In genomic region chr1:156025873-156026272, GRCh38 we compare ENCODE assay signal across 9 cellular contexts. TPM values are rescaled to one million over a fixed set of nuclear protein-coding genes. Genes with fewer than 3 reads are reported as not detected.
A peak's percentile ranks its signal among the peaks of the same experiment; 100 is the strongest.
DNase-seq lines count a peak whose midpoint lies in the region; ATAC-seq and TF ChIP-seq lines count a peak whose summit lies in the region.
"Had no signal": no experiment of that assay in that cellular context is flagged by ENCODE, and none has a peak within 500 bp of the region (broad histone marks: within the 10 kb centered on the region; RNA-seq: fewer than 3 reads in every experiment).

No MANE protein-coding gene starts in this region.

- no peaks in the 10 kb centered on the region for H3K36me3 ChIP-seq in fibroblast of lung (ENCODE audit: control insufficient read depth, insufficient read depth, low read length)

- no peaks in the 10 kb centered on the region for H3K79me2 ChIP-seq in fibroblast of lung (ENCODE audit: control insufficient read depth, insufficient read depth, low read length)

- no peaks in the 10 kb centered on the region for H3K36me3 Mint-ChIP-seq in activated CD4-positive, alpha-beta T cell treated with anti-CD3 and anti-CD28 coated beads for 36 hours (ENCODE audit: low read depth)
- no peaks in the 10 kb centered on the region for H3K36me3 Mint-ChIP-seq in progenitor cell of endocrine pancreas (ENCODE audit: insufficient read depth)

- peak overlapping the region; percentile 93 for H2AFZ ChIP-seq in fibroblast of lung (ENCODE audit: low read length)

- DNase-seq in GM03348 (ENCODE audit: low spot score) (peak; percentile 59), NAMALWA (ENCODE audit: low spot score) (peak; percentile 76), fibroblast of lung (ENCODE audit: low read depth in 2 of 2) (peak; percentile 36 to 39), progenitor cell of endocrine pancreas (ENCODE audit: low spot score, unreplicated experiment) (peak; percentile 47), NCI-H187 (lab: John Stamatoyannopoulos, UW) (no peak)
- DNase-seq in activated CD4-positive, alpha-beta T cell treated with anti-CD3 and anti-CD28 coated beads for 36 hours = peak; percentile 68

- H3K27ac ChIP-seq in fibroblast of lung (ENCODE audit: insufficient read depth, low read length) = no peak overlapping the region

- H3K27ac Mint-ChIP-seq in activated CD4-positive, alpha-beta T cell treated with anti-CD3 and anti-CD28 coated beads for 36 hours = no peak overlapping the region
- no peak overlapping the region for H3K27ac Mint-ChIP-seq in progenitor cell of endocrine pancreas

- CTCF ChIA-PET in activated CD4-positive, alpha-beta T cell treated with anti-CD3 and anti-CD28 coated beads for 36 hours (lab: Charles Lee) = interaction anchor here (0.6 to 2.2 kb wide), 6 partner anchors 10 to 67 kb away, joined by 3 to 19 read pairs (median 3); partner anchors contain the start of gene UBQLN4

- no peak overlapping the region for H3K4me3 ChIP-seq in fibroblast of lung (replicated peaks in 1 of 4; ENCODE audit: control extremely low read depth in 1 of 4, insufficient read depth in 1 of 4, low read depth in 3 of 4, low read length in 4 of 4)

- no peak overlapping the region for H3K4me3 Mint-ChIP-seq in activated CD4-positive, alpha-beta T cell treated with anti-CD3 and anti-CD28 coated beads for 36 hours
- H3K4me3 Mint-ChIP-seq in progenitor cell of endocrine pancreas (ENCODE audit: low read depth) = no peak overlapping the region

- intact Hi-C loops in activated CD4-positive, alpha-beta T cell treated with anti-CD3 and anti-CD28 coated beads for 36 hours (cut with DNase I, micrococcal nuclease) = loop anchor here (1.0 to 10.0 kb wide), 3 partner anchors 39 to 721 kb away; partner anchors contain the start of genes FDPS (in 1 of the 2) and PKLR (in 1 of the 2)

- H4K20me1 ChIP-seq in fibroblast of lung (ENCODE audit: control insufficient read depth, extremely low read depth, insufficient read depth, low read length) = no peaks in the 10 kb centered on the region

- no peak overlapping the region for H3K9ac ChIP-seq in fibroblast of lung (ENCODE audit: insufficient read depth, low read length)

- ATAC-seq in activated CD4-positive, alpha-beta T cell treated with anti-CD3 and anti-CD28 coated beads for 36 hours = peak; percentile 87
- ATAC-seq in GM19397 (IDR thresholded peaks at IDR 0.05; ENCODE audit: unreplicated experiment) = no peak
- ATAC-seq in HG03442 (IDR thresholded peaks at IDR 0.05; ENCODE audit: unreplicated experiment) = no peak

- TF ChIP-seq CTCF in fibroblast of lung (conservative IDR thresholded peaks at IDR 0.05 in 1 of 2, IDR thresholded peaks at IDR 0.05 in 1 of 2; ENCODE audit: low read depth in 1 of 2, low read length in 2 of 2) (peak; percentile 52 to 78), progenitor cell of endocrine pancreas (IDR thresholded peaks at IDR 0.05; ENCODE audit: unreplicated experiment) (peak; percentile 76)

- no peaks in the 10 kb centered on the region for H3K4me1 ChIP-seq in fibroblast of lung (ENCODE audit: control insufficient read depth, extremely low read depth, insufficient read depth, low read length)

- POLR2A ChIA-PET in activated CD4-positive, alpha-beta T cell treated with anti-CD3 and anti-CD28 coated beads for 36 hours (lab: Charles Lee) = interaction anchor here (0.6 kb wide), 1 partner anchor 40 kb away, joined by 3 read pairs; no protein-coding TSS in a partner anchor

- H3K4me1 Mint-ChIP-seq in activated CD4-positive, alpha-beta T cell treated with anti-CD3 and anti-CD28 coated beads for 36 hours = peaks cover 3% of the 10 kb centered on the region
- peaks cover 1% of the 10 kb centered on the region for H3K4me1 Mint-ChIP-seq in progenitor cell of endocrine pancreas (ENCODE audit: low read depth)

- H3K4me2 ChIP-seq in fibroblast of lung (ENCODE audit: extremely low read depth, insufficient read depth, low read length) = no peak overlapping the region

- H3K27me3 ChIP-seq in fibroblast of lung (ENCODE audit: control insufficient read depth, insufficient read depth, low read length) = no peaks in the 10 kb centered on the region

- H3K9me3 Mint-ChIP-seq in activated CD4-positive, alpha-beta T cell treated with anti-CD3 and anti-CD28 coated beads for 36 hours (ENCODE audit: low read depth) = no peaks in the 10 kb centered on the region
- no peaks in the 10 kb centered on the region for H3K9me3 Mint-ChIP-seq in progenitor cell of endocrine pancreas (ENCODE audit: low read depth)

- H3K27me3 Mint-ChIP-seq in activated CD4-positive, alpha-beta T cell treated with anti-CD3 and anti-CD28 coated beads for 36 hours = peaks cover 4% of the 10 kb centered on the region
- peaks cover 5% of the 10 kb centered on the region for H3K27me3 Mint-ChIP-seq in progenitor cell of endocrine pancreas

- no peaks in the 10 kb centered on the region for H3K9me3 ChIP-seq in fibroblast of lung (ENCODE audit: control insufficient read depth, insufficient read depth, low read depth, low read length)

RNA-seq across cellular contexts. Expression of gene SSR2, which starts 5.1 kb away (rescaled TPM):
- total RNA-seq in activated CD4-positive, alpha-beta T cell treated with anti-CD3 and anti-CD28 coated beads for 36 hours = 100 to 1,000 TPM; 143 to 197 TPM
- total RNA-seq in fibroblast of lung (304 and 455 TPM in 2 replicates), progenitor cell of endocrine pancreas (299 and 301 TPM in 2 replicates)
- polyA plus RNA-seq in fibroblast of lung = 673 and 941 TPM in 2 replicates
- polyA plus RNA-seq in fibroblast of lung (2012) = 321 and 394 TPM in 2 replicates
- polyA minus RNA-seq in fibroblast of lung (ENCODE audit: low replicate concordance) = 781 and 908 TPM in 2 replicates

RNA-seq across cellular contexts. Expression of gene UBQLN4, which starts 27.7 kb away (rescaled TPM):
- total RNA-seq in activated CD4-positive, alpha-beta T cell treated with anti-CD3 and anti-CD28 coated beads for 36 hours = 10 to 100 TPM; 34.5 to 49.0 TPM
- total RNA-seq in fibroblast of lung (8.7 and 11.1 TPM in 2 replicates), progenitor cell of endocrine pancreas (94.2 and 97.8 TPM in 2 replicates)
- 12.5 and 26.0 TPM in 2 replicates for polyA plus RNA-seq in fibroblast of lung
- polyA plus RNA-seq in fibroblast of lung (2012) = 12.7 and 23.8 TPM in 2 replicates
- 26.8 and 49.7 TPM in 2 replicates for polyA minus RNA-seq in fibroblast of lung (ENCODE audit: low replicate concordance)

RNA-seq across cellular contexts. Expression of gene LAMTOR2, which starts 28.7 kb away (rescaled TPM):
- total RNA-seq in activated CD4-positive, alpha-beta T cell treated with anti-CD3 and anti-CD28 coated beads for 36 hours = 10 to 100 TPM; 26.1 to 50.3 TPM
- 75.0 and 84.7 TPM in 2 replicates for total RNA-seq in fibroblast of lung
- polyA plus RNA-seq in fibroblast of lung = 56.3 and 59.0 TPM in 2 replicates
- polyA plus RNA-seq in fibroblast of lung (2012) = 91.5 and 97.8 TPM in 2 replicates
- polyA minus RNA-seq in fibroblast of lung (ENCODE audit: low replicate concordance) = 40.3 and 60.4 TPM in 2 replicates
- total RNA-seq in progenitor cell of endocrine pancreas = 61.0 and 63.0 TPM in 2 replicates

RNA-seq across cellular contexts. Expression of gene RAB25, which starts 35.1 kb away (rescaled TPM):
- total RNA-seq in activated CD4-positive, alpha-beta T cell treated with anti-CD3 and anti-CD28 coated beads for 36 hours = under 1 TPM; 0.46 to 0.77 TPM
- total RNA-seq in fibroblast of lung (not detected in 2 replicates), progenitor cell of endocrine pancreas (93.8 and 99.1 TPM in 2 replicates)
- not detected in 2 replicates for polyA plus RNA-seq in fibroblast of lung
- not detected in 2 replicates for polyA plus RNA-seq in fibroblast of lung (2012)
- polyA minus RNA-seq in fibroblast of lung (ENCODE audit: low replicate concordance) = 1.2 TPM in 1 of 2 replicates, not detected in the other
- total RNA-seq: T-helper 2 cell treated with Interferon-gamma antibody and Interleukin-4, amounts not matched to agents 100 ng/mL and 5 ng/mL, for 36 hours had no signal

RNA-seq across cellular contexts. Expression of gene ARHGEF2, which starts 47.5 kb away (rescaled TPM):
- 100 to 1,000 TPM; 135 to 216 TPM for total RNA-seq in activated CD4-positive, alpha-beta T cell treated with anti-CD3 and anti-CD28 coated beads for 36 hours
- total RNA-seq in fibroblast of lung = 208 and 276 TPM in 2 replicates
- 93.9 and 103 TPM in 2 replicates for polyA plus RNA-seq in fibroblast of lung
- 48.5 and 77.3 TPM in 2 replicates for polyA plus RNA-seq in fibroblast of lung (2012)
- 121 and 150 TPM in 2 replicates for polyA minus RNA-seq in fibroblast of lung (ENCODE audit: low replicate concordance)
- total RNA-seq in progenitor cell of endocrine pancreas = 103 and 111 TPM in 2 replicates

Comparison
In these comparisons a context has a peak if more than half of its experiments do, and no peak if none do; other contexts are left out.
1. DNase-seq: peak in GM03348 (single experiment), NAMALWA (single experiment), activated CD4-positive, alpha-beta T cell treated with anti-CD3 and anti-CD28 coated beads for 36 hours (single experiment), fibroblast of lung (2 of 2) and progenitor cell of endocrine pancreas (single experiment); none in NCI-H187 (0 of 2).